1 cellular context compared by ENCODE assay signal in the genomic region with DNA sequence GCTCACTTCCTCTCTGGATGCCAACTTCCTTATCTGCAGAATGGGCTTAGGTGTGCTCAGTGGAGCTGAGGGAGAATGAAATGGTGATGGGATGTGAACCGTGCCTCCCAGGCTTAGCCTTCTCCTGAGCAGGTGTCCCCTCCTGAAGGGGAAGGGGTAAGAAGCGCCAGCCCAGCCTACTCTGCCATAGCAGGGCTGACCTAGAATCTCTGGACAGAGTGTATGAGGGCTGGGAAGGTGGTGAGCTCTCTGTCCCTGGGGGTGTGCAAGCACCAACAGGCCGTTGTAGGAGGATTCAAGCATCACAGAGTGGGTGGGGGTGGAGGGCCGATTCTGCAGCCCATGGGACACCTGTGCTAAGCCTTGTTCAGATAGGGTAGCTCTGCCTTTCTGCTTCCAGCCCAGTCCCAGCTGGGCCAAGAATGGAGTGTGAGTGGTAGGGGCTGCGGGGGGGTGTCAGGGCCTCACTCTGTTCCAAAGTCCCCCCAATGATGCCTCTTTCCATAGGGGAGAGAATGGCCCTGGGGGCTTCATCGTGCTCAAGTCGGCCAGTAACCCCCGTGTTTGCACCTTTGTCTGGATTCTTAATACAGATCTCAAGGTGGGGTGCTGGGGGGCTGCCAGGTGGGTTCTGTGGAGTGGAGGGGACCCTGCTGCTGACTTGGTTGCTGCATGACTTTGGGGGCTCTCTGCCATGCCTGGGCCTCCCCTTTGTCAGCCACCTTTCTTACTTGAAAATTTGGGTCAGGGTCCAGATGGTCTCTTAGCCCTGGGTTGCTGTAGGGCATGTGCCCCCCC.
TF ChIP-seq lines count a peak whose summit lies in the region.

No MANE protein-coding gene starts in this region.

TF ChIP-seq in HepG2, 621 proteins besides CTCF, POLR2A, EP300 and RAD21:
- TF ChIP-seq ZMYM3 (CRISPR knock-in tag; IDR thresholded peaks at IDR 0.05), result 0 out of 2 replicates have a peak, but pooled peaks have one; percentile 12
- TF ChIP-seq THAP11 (CRISPR knock-in tag; IDR thresholded peaks at IDR 0.05), result no peak
